ENCODE assay signal across 9 cellular contexts in the genomic region with DNA sequence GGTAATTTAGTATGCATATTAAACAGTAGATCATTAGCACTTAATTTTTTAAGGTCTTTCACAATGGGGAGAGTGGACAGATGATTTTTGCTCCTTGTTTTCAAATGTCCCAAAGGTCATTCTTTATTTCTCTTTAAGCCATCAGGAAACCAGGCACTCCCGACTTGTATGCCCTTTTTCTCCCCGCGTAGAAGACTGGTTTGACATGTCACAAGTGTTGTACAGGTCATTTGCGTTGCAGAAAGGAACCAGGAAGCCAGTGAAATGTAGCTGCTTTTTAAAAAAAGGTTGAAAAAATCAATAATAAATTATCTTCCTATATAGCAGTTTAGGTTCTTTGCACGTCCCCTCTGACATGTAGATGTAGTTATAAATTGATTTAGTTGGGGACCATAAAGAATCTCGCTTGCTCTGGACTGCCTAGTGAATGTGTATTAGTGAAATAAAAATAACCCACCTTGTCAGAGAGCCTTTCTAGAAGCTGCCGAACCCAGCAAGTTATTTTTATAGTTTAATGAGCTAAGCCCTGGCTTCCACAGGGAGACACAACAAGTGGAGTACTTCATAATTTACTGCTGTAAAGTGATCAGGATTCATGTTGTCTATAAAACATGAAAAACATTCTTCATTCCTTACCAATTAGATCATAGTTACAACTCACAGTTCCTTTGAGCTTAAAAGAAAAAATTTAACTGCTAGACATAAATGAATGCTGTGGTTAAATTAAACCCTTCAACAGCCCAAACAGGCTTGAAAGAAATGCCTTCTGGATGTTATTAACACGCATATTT.
DNase-seq lines count a peak whose midpoint lies in the region; ATAC-seq, FAIRE-seq and TF ChIP-seq lines count a peak whose summit lies in the region.
"Had no signal": no experiment of that assay in that cellular context is flagged by ENCODE, and none has a peak within 500 bp of the region (broad histone marks: within the 10 kb centered on the region; RNA-seq: fewer than 3 reads in every experiment).

No MANE protein-coding gene starts in this region.

- H3K27ac ChIP-seq in OCI-LY7 (ENCODE audit: low read depth, low read length, poor library complexity, severe bottlenecking) (no peak overlapping the region), fibroblast of lung (ENCODE audit: insufficient read depth, low read length) (no peak overlapping the region), pancreas (peak overlapping the region in 2 of 4 donors; percentile 33 to 53), colonic mucosa (no peak overlapping the region)

- H3K9me3 ChIP-seq in OCI-LY7 (ENCODE audit: low read length) = no peaks in the 10 kb centered on the region
- no peaks in the 10 kb centered on the region for H3K9me3 ChIP-seq in fibroblast of lung (ENCODE audit: control insufficient read depth, insufficient read depth, low read depth, low read length)
- H3K9me3 ChIP-seq in pancreas = no peaks in the 10 kb centered on the region
- H3K9me3 ChIP-seq in colonic mucosa = no peaks in the 10 kb centered on the region

- peak; percentile 50 for DNase-seq in ELR (ENCODE audit: low read depth)
- DNase-seq in OCI-LY7 (ENCODE audit: low spot score) = no peak
- peak; percentile 58 to 95 for DNase-seq in fibroblast of lung (ENCODE audit: low read depth in 2 of 2)
- no peak for DNase-seq in pancreas
- no peak for DNase-seq in GM13976 (ENCODE audit: low spot score)
- DNase-seq in SHP77 (lab: John Stamatoyannopoulos, UW) = no peak
- no peak for DNase-seq in colonic mucosa
- DNase-seq in stimulated activated CD4-positive, alpha-beta T cell treated with anti-CD3 and anti-CD28 coated beads, Interleukin-2, amount 100 ng/mL, for 48 hours = no peak

- no peaks in the 10 kb centered on the region for H3K9me2 ChIP-seq in OCI-LY7 (ENCODE audit: insufficient read depth, low read length)

- in situ Hi-C loops in GM13976 (cut with MboI; ENCODE audit: low sequenced_read_pairs, unreplicated experiment) = no loop called here

- no peaks in the 10 kb centered on the region for H3K36me3 ChIP-seq in OCI-LY7 (ENCODE audit: insufficient read depth, low read length)
- H3K36me3 ChIP-seq in fibroblast of lung (ENCODE audit: control insufficient read depth, insufficient read depth, low read length) = no peaks in the 10 kb centered on the region
- no peaks in the 10 kb centered on the region for H3K36me3 ChIP-seq in pancreas
- H3K36me3 ChIP-seq in colonic mucosa = no peaks in the 10 kb centered on the region

- FAIRE-seq in pancreas (lab: Jason Lieb, UNC) = peak; percentile 70
- FAIRE-seq: H1 had no signal

- H3K4me1 ChIP-seq in OCI-LY7 (ENCODE audit: insufficient read depth, low read length, poor library complexity, severe bottlenecking) = no peaks in the 10 kb centered on the region
- peaks cover 5% of the 10 kb centered on the region for H3K4me1 ChIP-seq in fibroblast of lung (ENCODE audit: control insufficient read depth, extremely low read depth, insufficient read depth, low read length)
- no peaks in the 10 kb centered on the region for H3K4me1 ChIP-seq in pancreas
- no peaks in the 10 kb centered on the region for H3K4me1 ChIP-seq in colonic mucosa

- no peaks in the 10 kb centered on the region for H3K79me2 ChIP-seq in OCI-LY7 (ENCODE audit: insufficient read depth, low read depth, low read length)
- no peaks in the 10 kb centered on the region for H3K79me2 ChIP-seq in fibroblast of lung (ENCODE audit: control insufficient read depth, insufficient read depth, low read length)

- H3K4me3 ChIP-seq in OCI-LY7 (ENCODE audit: low read depth, low read length, poor library complexity, severe bottlenecking) (no peak overlapping the region), fibroblast of lung (replicated peaks in 1 of 4; ENCODE audit: control extremely low read depth in 1 of 4, insufficient read depth in 1 of 4, low read depth in 3 of 4, low read length in 4 of 4) (no peak overlapping the region), pancreas (peak overlapping the region in 1 of 4 donors; percentile 2), colonic mucosa (no peak overlapping the region)

- CTCF ChIA-PET in OCI-LY7 (lab: Charles Lee; ENCODE audit: unreplicated experiment) = no interaction called here

- POLR2A ChIA-PET in OCI-LY7 (lab: Charles Lee) = interaction anchor here (1.1 to 2.0 kb wide), 4 partner anchors 9 to 151 kb away, joined by 3 to 5 read pairs (median 4); no protein-coding TSS in a partner anchor

- no peak overlapping the region for H3K9ac ChIP-seq in fibroblast of lung (ENCODE audit: insufficient read depth, low read length)
- no peak overlapping the region for H3K9ac ChIP-seq in colonic mucosa (ENCODE audit: low read depth in 2 of 2, low read length in 2 of 2)

- peak in 3 of 4 donors; percentile 45 to 66 (median 47) for ATAC-seq in pancreas

- TF ChIP-seq CTCF in OCI-LY7 (conservative IDR thresholded peaks at IDR 0.05; ENCODE audit: low read length) = no peak
- no peak for TF ChIP-seq CTCF in fibroblast of lung (conservative IDR thresholded peaks at IDR 0.05 in 1 of 2, IDR thresholded peaks at IDR 0.05 in 1 of 2; ENCODE audit: low read depth in 1 of 2, low read length in 2 of 2)
- no peak for TF ChIP-seq CTCF in pancreas (IDR thresholded peaks at IDR 0.05)
- no peak for TF ChIP-seq CTCF in GM13976 (IDR thresholded peaks at IDR 0.05; ENCODE audit: borderline replicate concordance, control extremely low read depth, extremely low read depth, insufficient read depth, missing control alignments)
- no peak for TF ChIP-seq CTCF in colonic mucosa (IDR thresholded peaks at IDR 0.05)

- intact Hi-C loops in OCI-LY7 (cut with micrococcal nuclease; ENCODE audit: unreplicated experiment) = no loop called here
- intact Hi-C loops in pancreas (cut with DNase I) = no loop called here
- intact Hi-C loops in colonic mucosa (cut with DNase I) = no loop called here

- H2AFZ ChIP-seq in OCI-LY7 (ENCODE audit: low read length) (peak overlapping the region; percentile 50; the same call in 1 of the 2 replicates), fibroblast of lung (ENCODE audit: low read length) (no peak overlapping the region)

- H4K20me1 ChIP-seq in OCI-LY7 (ENCODE audit: insufficient read depth, low read length) (no peaks in the 10 kb centered on the region), fibroblast of lung (ENCODE audit: control insufficient read depth, extremely low read depth, insufficient read depth, low read length) (no peaks in the 10 kb centered on the region)

- no TSS peak for BruUV-seq in OCI-LY7 (replicated peaks; lab: Mats Ljungman, UMichigan)

- 45 to 46% methylated on average over 8 of the region's 8 CpGs for WGBS in pancreas, 2 donors

- no peaks in the 10 kb centered on the region for H3K27me3 ChIP-seq in fibroblast of lung (ENCODE audit: control insufficient read depth, insufficient read depth, low read length)
- H3K27me3 ChIP-seq in pancreas = no peaks in the 10 kb centered on the region
- H3K27me3 ChIP-seq in colonic mucosa = no peaks in the 10 kb centered on the region

- H3K4me2 ChIP-seq in OCI-LY7 (ENCODE audit: low read length) (no peak overlapping the region; the same call in 1 of the 2 replicates), fibroblast of lung (ENCODE audit: extremely low read depth, insufficient read depth, low read length) (peak overlapping the region; percentile 48)

Comparison
In these comparisons a context has a peak if more than half of its experiments do, and no peak if none do; other contexts are left out.
1. DNase-seq: peak in ELR (single experiment) and fibroblast of lung (2 of 2); none in OCI-LY7 (single experiment), pancreas (0 of 6), GM13976 (single experiment), SHP77 (0 of 2), colonic mucosa (single experiment) and stimulated activated CD4-positive, alpha-beta T cell treated with anti-CD3 and anti-CD28 coated beads, Interleukin-2, amount 100 ng/mL, for 48 hours (0 of 2).